In the genomic region with DNA sequence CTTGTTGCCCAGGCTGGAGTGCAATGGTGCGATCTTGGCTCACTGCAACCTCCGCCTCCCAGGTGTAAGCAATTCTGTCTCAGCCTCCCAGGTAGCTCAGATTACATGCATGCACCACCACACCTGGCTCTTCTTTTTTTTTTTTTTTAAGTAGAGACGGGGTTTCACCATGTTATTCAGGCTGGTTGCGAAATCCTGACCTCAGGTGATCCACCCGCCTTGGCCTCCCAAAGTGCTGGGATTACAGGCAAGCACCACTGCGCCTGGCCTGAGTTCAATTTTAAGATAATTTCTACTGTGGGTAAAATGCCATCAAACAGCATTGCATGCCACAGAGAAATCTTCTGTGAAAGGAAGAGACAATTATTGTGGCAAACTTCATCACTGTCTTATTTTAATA, we compare ENCODE assay signal across 7 cellular contexts.
"Had no signal": no experiment of that assay in that cellular context is flagged by ENCODE, and none has a peak within 500 bp of the region (broad histone marks: within the 10 kb centered on the region; RNA-seq: fewer than 3 reads in every experiment).

No MANE protein-coding gene starts in this region.

- H3K27ac Mint-ChIP-seq: GM23338, HFFc6 had no signal

- H3K4me3 ChIP-seq: GM23338, HAP-1 had no signal

- H3K4me2 ChIP-seq: GM23338 had no signal

- ATAC-seq: GM23338, HCT116 had no signal

- DNase-seq: H7, HFFc6, IMR-90, KBM-7 had no signal

- H2AFZ ChIP-seq: GM23338 had no signal

- H3K4me3 Mint-ChIP-seq: GM23338, HFFc6 had no signal

- H3K9me3 ChIP-seq: HAP-1 had no signal

- H3K4me1 ChIP-seq: HAP-1 had no signal

- H3K36me3 ChIP-seq: HAP-1 had no signal
